In the genomic region with DNA sequence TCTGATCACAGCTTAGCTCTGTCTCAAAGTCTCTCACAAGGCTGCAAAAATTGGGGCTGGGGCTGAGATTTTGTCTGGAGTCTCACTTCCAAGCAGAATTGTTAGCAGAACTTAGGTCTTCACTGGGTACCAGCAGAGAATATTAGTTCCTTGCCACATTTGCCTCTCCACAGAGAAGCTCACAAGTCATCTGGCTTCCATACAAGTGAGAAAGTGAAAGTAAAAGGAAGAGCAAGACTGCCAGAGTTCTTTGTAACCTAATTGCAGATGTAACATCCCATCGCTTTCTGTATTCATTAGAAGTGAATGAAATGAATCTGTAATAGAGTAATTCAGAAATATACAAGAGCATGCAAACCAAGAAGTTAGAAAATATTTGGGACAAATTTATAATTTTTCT, we compare ENCODE assay signal across 8 cellular contexts.
DNase-seq lines count a peak whose midpoint lies in the region; ATAC-seq and TF ChIP-seq lines count a peak whose summit lies in the region.

No MANE protein-coding gene starts in this region.

- no peaks in the 10 kb centered on the region for H3K36me3 ChIP-seq in OCI-LY7 (ENCODE audit: insufficient read depth, low read length)
- no peaks in the 10 kb centered on the region for H3K36me3 ChIP-seq in adrenal gland (replicated peaks in 1 of 2)

- no peak for TF ChIP-seq CTCF in coronary artery (IDR thresholded peaks at IDR 0.05)
- TF ChIP-seq CTCF in OCI-LY7 (conservative IDR thresholded peaks at IDR 0.05; ENCODE audit: low read length), result no peak
- no peak for TF ChIP-seq CTCF in adrenal gland (IDR thresholded peaks at IDR 0.05)

- DNase-seq in coronary artery (ENCODE audit: low spot score) (no peak), renal cortical epithelial cell (ENCODE audit: low read depth) (peak; percentile 50), OCI-LY7 (ENCODE audit: low spot score) (no peak), dedifferentiated amniotic fluid mesenchymal stem cell (ENCODE audit: extremely low spot score) (no peak), adrenal gland (no peak)

- H4K20me1 ChIP-seq in OCI-LY7 (ENCODE audit: insufficient read depth, low read length), result no peaks in the 10 kb centered on the region

- H3K27me3 ChIP-seq in adrenal gland, result no peaks in the 10 kb centered on the region

- H3K9me3 ChIP-seq in OCI-LY7 (ENCODE audit: low read length) (no peaks in the 10 kb centered on the region), adrenal gland (replicated peaks in 1 of 3) (peaks cover 0 to 8% (median 0%) of the 10 kb centered on the region in 3 donors)

- no peaks in the 10 kb centered on the region for H3K79me2 ChIP-seq in OCI-LY7 (ENCODE audit: insufficient read depth, low read depth, low read length)

- POLR2A ChIA-PET in OCI-LY7 (lab: Charles Lee), result interaction anchor here (1.7 kb wide), 1 partner anchor 13 kb away, joined by 3 read pairs; no protein-coding TSS in a partner anchor

- no peaks in the 10 kb centered on the region for H3K4me1 ChIP-seq in OCI-LY7 (ENCODE audit: insufficient read depth, low read length, poor library complexity, severe bottlenecking)
- peaks cover 0 to 3% of the 10 kb centered on the region in 2 donors for H3K4me1 ChIP-seq in adrenal gland (replicated peaks in 1 of 2)

- 3 to 9% (median 6%) methylated on average over 1 of the region's 1 CpG for WGBS in adrenal gland, 4 donors

- intact Hi-C loops in OCI-LY7 (cut with micrococcal nuclease; ENCODE audit: unreplicated experiment), result no loop called here
- intact Hi-C loops in adrenal gland (cut with DNase I), result no loop called here

- H3K9me2 ChIP-seq in OCI-LY7 (ENCODE audit: insufficient read depth, low read length), result no peaks in the 10 kb centered on the region

- no TSS peak for BruUV-seq in OCI-LY7 (replicated peaks; lab: Mats Ljungman, UMichigan)

- CTCF ChIA-PET in OCI-LY7 (lab: Charles Lee; ENCODE audit: unreplicated experiment), result no interaction called here

- H3K4me3 ChIP-seq in coronary artery, result peak overlapping the region; percentile 64
- H3K4me3 ChIP-seq in OCI-LY7 (ENCODE audit: low read depth, low read length, poor library complexity, severe bottlenecking), result no peak overlapping the region
- peak overlapping the region in 1 of 4 donors; percentile 50 for H3K4me3 ChIP-seq in adrenal gland

- ATAC-seq in GM18909 (IDR thresholded peaks at IDR 0.05; ENCODE audit: poor library complexity, unreplicated experiment), result peak; percentile 54
- ATAC-seq in HG03521 (IDR thresholded peaks at IDR 0.05; ENCODE audit: unreplicated experiment), result peak; percentile 53
- no peak for ATAC-seq in HG02840 (IDR thresholded peaks at IDR 0.05; ENCODE audit: low FRiP score, unreplicated experiment)

- no peak overlapping the region for H3K4me2 ChIP-seq in OCI-LY7 (ENCODE audit: low read length)

- H3K27ac ChIP-seq in coronary artery, result no peak overlapping the region
- no peak overlapping the region for H3K27ac ChIP-seq in OCI-LY7 (ENCODE audit: low read depth, low read length, poor library complexity, severe bottlenecking)
- H3K27ac ChIP-seq in adrenal gland, result no peak overlapping the region

- H2AFZ ChIP-seq in OCI-LY7 (ENCODE audit: low read length), result no peak overlapping the region

- TF ChIP-seq POLR2A in adrenal gland (IDR thresholded peaks at IDR 0.05), result no peak
